ENCODE assay signal across 8 cellular contexts in genomic region chr1:172449585-172450523, GRCh38. TPM values are rescaled to one million over a fixed set of nuclear protein-coding genes. Genes with fewer than 3 reads are reported as not detected.
DNase-seq lines count a peak whose midpoint lies in the region; ATAC-seq and TF ChIP-seq lines count a peak whose summit lies in the region.

No MANE protein-coding gene starts in this region.

- ATAC-seq in GM18861 (IDR thresholded peaks at IDR 0.05; ENCODE audit: unreplicated experiment) (peak; percentile 93), HG03045 (IDR thresholded peaks at IDR 0.05; ENCODE audit: unreplicated experiment) (peak; percentile 82)
- peak; percentile 92 for ATAC-seq in activated CD8-positive, alpha-beta T cell treated with anti-CD3 and anti-CD28 coated beads, Interleukin-2, amount 10 ng/mL, durations not matched to agents 7 days and 5 days

- no peaks in the 10 kb centered on the region for H3K36me3 Mint-ChIP-seq in CD8-positive, alpha-beta memory T cell
- no peaks in the 10 kb centered on the region for H3K36me3 Mint-ChIP-seq in activated CD8-positive, alpha-beta T cell treated with anti-CD3 and anti-CD28 coated beads, Interleukin-2, amount 10 ng/mL, durations not matched to agents 7 days and 5 days (ENCODE audit: low read depth)
- no peaks in the 10 kb centered on the region for H3K36me3 Mint-ChIP-seq in nephron (ENCODE audit: low read depth)

- CTCF ChIA-PET in CD8-positive, alpha-beta memory T cell (lab: Charles Lee): interaction anchor here (0.6 to 1.7 kb wide), 4 partner anchors 11 to 339 kb away, joined by 3 to 4 read pairs (median 3); no protein-coding TSS in a partner anchor
- CTCF ChIA-PET in activated CD8-positive, alpha-beta T cell treated with anti-CD3 and anti-CD28 coated beads, Interleukin-2, amount 10 ng/mL, durations not matched to agents 7 days and 5 days (lab: Charles Lee): interaction anchor here (0.6 to 4.6 kb wide), 17 partner anchors 9 to 709 kb away, joined by 3 to 27 read pairs (median 4); partner anchors contain the start of genes SUCO and VAMP4

- no peaks in the 10 kb centered on the region for H3K36me3 ChIP-seq in CD8-positive, alpha-beta memory T cell (ENCODE audit: insufficient read depth, low read length)

- H3K4me1 ChIP-seq in CD8-positive, alpha-beta memory T cell (ENCODE audit: insufficient read depth, low read length): peaks cover 17% of the 10 kb centered on the region

- TF ChIP-seq CTCF in fibroblast of the aortic adventitia (IDR thresholded peaks at IDR 0.05; ENCODE audit: insufficient read depth, low read length) (peak; percentile 93), nephron (IDR thresholded peaks at IDR 0.05; ENCODE audit: unreplicated experiment in 3 of 3) (peak; percentile 83 to 90 (median 87))

- H3K9me3 Mint-ChIP-seq in CD8-positive, alpha-beta memory T cell: no peaks in the 10 kb centered on the region
- H3K9me3 Mint-ChIP-seq in activated CD8-positive, alpha-beta T cell treated with anti-CD3 and anti-CD28 coated beads, Interleukin-2, amount 10 ng/mL, durations not matched to agents 7 days and 5 days (ENCODE audit: insufficient read depth): no peaks in the 10 kb centered on the region
- H3K9me3 Mint-ChIP-seq in nephron: no peaks in the 10 kb centered on the region

- H3K27me3 ChIP-seq in CD8-positive, alpha-beta memory T cell (ENCODE audit: insufficient read depth, low read length, poor library complexity, severe bottlenecking): no peaks in the 10 kb centered on the region

- H3K9me3 ChIP-seq in CD8-positive, alpha-beta memory T cell (ENCODE audit: low read length): no peaks in the 10 kb centered on the region

- peaks cover 6 to 24% (median 22%) of the 10 kb centered on the region in 3 donors for H3K4me1 Mint-ChIP-seq in CD8-positive, alpha-beta memory T cell
- peaks cover 25% of the 10 kb centered on the region for H3K4me1 Mint-ChIP-seq in activated CD8-positive, alpha-beta T cell treated with anti-CD3 and anti-CD28 coated beads, Interleukin-2, amount 10 ng/mL, durations not matched to agents 7 days and 5 days (ENCODE audit: low read depth)
- H3K4me1 Mint-ChIP-seq in nephron: peaks cover 47% of the 10 kb centered on the region

- no peak overlapping the region for H3K27ac ChIP-seq in CD8-positive, alpha-beta memory T cell (ENCODE audit: low read depth, low read length)

- DNase-seq in CD8-positive, alpha-beta memory T cell: peak in 2 of 5 donors; percentile 13 to 32
- peak; percentile 24 for DNase-seq in NCI-H510A (lab: John Stamatoyannopoulos, UW)
- peak; percentile 60 for DNase-seq in activated CD8-positive, alpha-beta T cell treated with anti-CD3 and anti-CD28 coated beads, Interleukin-2, amount 10 ng/mL, durations not matched to agents 7 days and 5 days
- DNase-seq in fibroblast of the aortic adventitia (ENCODE audit: low read depth): peak; percentile 75
- no peak for DNase-seq in cerebellum (ENCODE audit: low spot score)

- H3K27ac Mint-ChIP-seq in CD8-positive, alpha-beta memory T cell: peak overlapping the region in 1 of 8 donors; percentile 16
- H3K27ac Mint-ChIP-seq in activated CD8-positive, alpha-beta T cell treated with anti-CD3 and anti-CD28 coated beads, Interleukin-2, amount 10 ng/mL, durations not matched to agents 7 days and 5 days: no peak overlapping the region
- peak overlapping the region; percentile 50 to 86 (median 81) for H3K27ac Mint-ChIP-seq in nephron

- POLR2A ChIA-PET in CD8-positive, alpha-beta memory T cell (lab: Charles Lee): no interaction called here
- POLR2A ChIA-PET in activated CD8-positive, alpha-beta T cell treated with anti-CD3 and anti-CD28 coated beads, Interleukin-2, amount 10 ng/mL, durations not matched to agents 7 days and 5 days (lab: Charles Lee): no interaction called here

- peak overlapping the region; percentile 19 for H3K4me3 ChIP-seq in CD8-positive, alpha-beta memory T cell (ENCODE audit: low read length)
- H3K4me3 ChIP-seq in fibroblast of the aortic adventitia (ENCODE audit: low read depth, low read length): no peak overlapping the region

- H3K27me3 Mint-ChIP-seq in CD8-positive, alpha-beta memory T cell: peaks cover 0 to 4% of the 10 kb centered on the region in 2 donors
- H3K27me3 Mint-ChIP-seq in activated CD8-positive, alpha-beta T cell treated with anti-CD3 and anti-CD28 coated beads, Interleukin-2, amount 10 ng/mL, durations not matched to agents 7 days and 5 days (ENCODE audit: low read depth): no peaks in the 10 kb centered on the region
- no peaks in the 10 kb centered on the region for H3K27me3 Mint-ChIP-seq in nephron (ENCODE audit: low read depth)

- H3K4me3 Mint-ChIP-seq in CD8-positive, alpha-beta memory T cell: peak overlapping the region in 3 of 7 donors; percentile 7 to 62 (median 11)
- H3K4me3 Mint-ChIP-seq in activated CD8-positive, alpha-beta T cell treated with anti-CD3 and anti-CD28 coated beads, Interleukin-2, amount 10 ng/mL, durations not matched to agents 7 days and 5 days: no peak overlapping the region
- peak overlapping the region in 1 of 3 experiments; percentile 12 for H3K4me3 Mint-ChIP-seq in nephron

RNA-seq across cellular contexts. Expression of gene PIGC, which starts 6.0 kb away (rescaled TPM):
- total RNA-seq in CD8-positive, alpha-beta memory T cell: 10 to 100 TPM; 26.4 to 27.8 TPM
- 88.5 TPM for polyA plus RNA-seq in CD8-positive, alpha-beta memory T cell
- 10 to 100 TPM; 25.4 to 27.0 TPM for total RNA-seq in activated CD8-positive, alpha-beta T cell treated with anti-CD3 and anti-CD28 coated beads, Interleukin-2, amount 10 ng/mL, durations not matched to agents 7 days and 5 days
- total RNA-seq in fibroblast of the aortic adventitia (ENCODE audit: low replicate concordance) (18.2 and 25.2 TPM in 2 replicates), cerebellum (24.5 TPM)

RNA-seq across cellular contexts. Expression of gene C1orf105, which starts 29.4 kb away (rescaled TPM):
- total RNA-seq in CD8-positive, alpha-beta memory T cell: not detected
- not detected for polyA plus RNA-seq in CD8-positive, alpha-beta memory T cell
- not detected for total RNA-seq in activated CD8-positive, alpha-beta T cell treated with anti-CD3 and anti-CD28 coated beads, Interleukin-2, amount 10 ng/mL, durations not matched to agents 7 days and 5 days
- not detected in 2 replicates for total RNA-seq in fibroblast of the aortic adventitia (ENCODE audit: low replicate concordance)
- total RNA-seq in cerebellum: not detected
